11 cellular contexts compared by ENCODE assay signal in genomic region chr14:91403069-91403600, GRCh38. TPM values are rescaled to one million over a fixed set of nuclear protein-coding genes. Genes with fewer than 3 reads are reported as not detected.
A peak's percentile ranks its signal among the peaks of the same experiment; 100 is the strongest.
DNase-seq lines count a peak whose midpoint lies in the region; ATAC-seq and TF ChIP-seq lines count a peak whose summit lies in the region.
"Had no signal": no experiment of that assay in that cellular context is flagged by ENCODE, and none has a peak within 500 bp of the region (broad histone marks: within the 10 kb centered on the region; RNA-seq: fewer than 3 reads in every experiment).

No MANE protein-coding gene starts in this region.

- H4K20me1 ChIP-seq in hepatocyte (ENCODE audit: insufficient read depth, poor library complexity, severe bottlenecking) = no peaks in the 10 kb centered on the region

- peak overlapping the region; percentile 73 for H3K27ac Mint-ChIP-seq in activated B cell treated with CpG ODN at 0.5 μM for 24 hours
- H3K27ac Mint-ChIP-seq in stimulated activated memory B cell treated with anti-CD40 and anti-IgM and Interleukin-4, amounts not matched to agents 10 μg/mL and 1 μg/mL and 100 μg/mL, for 72 hours = peak overlapping the region; percentile 81

- peak overlapping the region; percentile 56 for H3K27ac ChIP-seq in hepatocyte
- H3K27ac ChIP-seq: KMS-11, thoracic aorta had no signal

- peaks cover 34% of the 10 kb centered on the region for H3K79me2 ChIP-seq in hepatocyte

- POLR2A ChIA-PET in activated B cell treated with CpG ODN at 0.5 μM for 24 hours (lab: Charles Lee) = interaction anchor here (0.6 to 7.8 kb wide), 4 partner anchors 11 to 104 kb away, joined by 3 to 129 read pairs (median 4); partner anchors contain the start of gene CCDC88C

- H3K9me2 ChIP-seq in hepatocyte (replicated peaks; ENCODE audit: insufficient read depth) = no peaks in the 10 kb centered on the region

- no peak for ATAC-seq in activated B cell treated with CpG ODN at 0.5 μM for 24 hours (ENCODE audit: low read depth)
- ATAC-seq in stimulated activated memory B cell treated with anti-CD40 and anti-IgM and Interleukin-4, amounts not matched to agents 10 μg/mL and 1 μg/mL and 100 μg/mL, for 72 hours = no peak
- no peak for ATAC-seq in GM19397 (IDR thresholded peaks at IDR 0.05; ENCODE audit: unreplicated experiment)
- no peak for ATAC-seq in HG03175 (IDR thresholded peaks at IDR 0.05; ENCODE audit: unreplicated experiment)
- ATAC-seq: gastrocnemius medialis had no signal

- peaks cover 13% of the 10 kb centered on the region for H3K4me1 ChIP-seq in hepatocyte (ENCODE audit: insufficient read depth)

- no peaks in the 10 kb centered on the region for H3K27me3 ChIP-seq in hepatocyte
- H3K27me3 ChIP-seq: gastrocnemius medialis had no signal

- no peak for TF ChIP-seq CTCF in activated B cell treated with CpG ODN at 0.5 μM for 24 hours (IDR thresholded peaks at IDR 0.05)
- TF ChIP-seq CTCF in hepatocyte (IDR thresholded peaks at IDR 0.05; ENCODE audit: poor library complexity) = no peak

- H3K36me3 ChIP-seq in hepatocyte (replicated peaks; ENCODE audit: insufficient read depth, low read depth) = no peaks in the 10 kb centered on the region
- H3K36me3 ChIP-seq: gastrocnemius medialis, thoracic aorta had no signal

- peak overlapping the region; percentile 55 for H3K4me2 ChIP-seq in hepatocyte
- H3K4me2 ChIP-seq: KMS-11 had no signal

- no peaks in the 10 kb centered on the region for H3K27me3 Mint-ChIP-seq in activated B cell treated with CpG ODN at 0.5 μM for 24 hours
- H3K27me3 Mint-ChIP-seq in stimulated activated memory B cell treated with anti-CD40 and anti-IgM and Interleukin-4, amounts not matched to agents 10 μg/mL and 1 μg/mL and 100 μg/mL, for 72 hours = no peaks in the 10 kb centered on the region

- no peak overlapping the region for H2AFZ ChIP-seq in hepatocyte

- no peak overlapping the region for H3K4me3 Mint-ChIP-seq in activated B cell treated with CpG ODN at 0.5 μM for 24 hours
- H3K4me3 Mint-ChIP-seq in stimulated activated memory B cell treated with anti-CD40 and anti-IgM and Interleukin-4, amounts not matched to agents 10 μg/mL and 1 μg/mL and 100 μg/mL, for 72 hours = no peak overlapping the region

- peak; percentile 28 for DNase-seq in activated T-cell treated with anti-CD3 and anti-CD28 coated beads, Interleukin-2, amount 50 U/mL, for 1 hour
- no peak for DNase-seq in activated T-cell treated with anti-CD3 and anti-CD28 coated beads for 4 hours
- no peak for DNase-seq in activated B cell treated with CpG ODN at 0.5 μM for 24 hours
- no peak for DNase-seq in hepatocyte (ENCODE audit: low spot score)
- no peak for DNase-seq in dermis blood vessel endothelial cell
- DNase-seq: gastrocnemius medialis had no signal

- no peak overlapping the region for H3K4me3 ChIP-seq in hepatocyte
- H3K4me3 ChIP-seq: gastrocnemius medialis, thoracic aorta had no signal

- intact Hi-C loops in activated B cell treated with CpG ODN at 0.5 μM for 24 hours (cut with micrococcal nuclease) = no loop called here

- no peaks in the 10 kb centered on the region for H3K9me3 ChIP-seq in hepatocyte (ENCODE audit: low read depth)
- H3K9me3 ChIP-seq: gastrocnemius medialis, thoracic aorta had no signal

- CTCF ChIA-PET in activated B cell treated with CpG ODN at 0.5 μM for 24 hours (lab: Charles Lee) = interaction anchor here (1.8 kb wide), 1 partner anchor 80 kb away, joined by 5 read pairs; no protein-coding TSS in a partner anchor

- no peaks in the 10 kb centered on the region for H3K9me3 Mint-ChIP-seq in activated B cell treated with CpG ODN at 0.5 μM for 24 hours
- no peaks in the 10 kb centered on the region for H3K9me3 Mint-ChIP-seq in stimulated activated memory B cell treated with anti-CD40 and anti-IgM and Interleukin-4, amounts not matched to agents 10 μg/mL and 1 μg/mL and 100 μg/mL, for 72 hours

- H3K36me3 Mint-ChIP-seq in activated B cell treated with CpG ODN at 0.5 μM for 24 hours (ENCODE audit: low read depth) = peaks cover 36% of the 10 kb centered on the region
- peaks cover 29% of the 10 kb centered on the region for H3K36me3 Mint-ChIP-seq in stimulated activated memory B cell treated with anti-CD40 and anti-IgM and Interleukin-4, amounts not matched to agents 10 μg/mL and 1 μg/mL and 100 μg/mL, for 72 hours

- peaks cover 87% of the 10 kb centered on the region for H3K4me1 Mint-ChIP-seq in activated B cell treated with CpG ODN at 0.5 μM for 24 hours
- peaks cover 85% of the 10 kb centered on the region for H3K4me1 Mint-ChIP-seq in stimulated activated memory B cell treated with anti-CD40 and anti-IgM and Interleukin-4, amounts not matched to agents 10 μg/mL and 1 μg/mL and 100 μg/mL, for 72 hours

- 74% methylated on average over 13 of the region's 13 CpGs for WGBS in hepatocyte (ENCODE audit: low lambda C conversion rate, missing lambda C conversion rate)

RNA-seq across cellular contexts. Expression of gene CCDC88C, which starts 14.5 kb away (rescaled TPM):
- total RNA-seq in activated B cell treated with CpG ODN at 0.5 μM for 24 hours (153 and 164 TPM in 2 replicates), hepatocyte (4.7 and 11.3 TPM in 2 replicates), dermis blood vessel endothelial cell (31.1 and 50.0 TPM in 2 replicates)
- polyA plus RNA-seq in hepatocyte = 4.3 and 5.9 TPM in 2 replicates
